Comparison of ENCODE assay signal across 16 cellular contexts in the genomic region with DNA sequence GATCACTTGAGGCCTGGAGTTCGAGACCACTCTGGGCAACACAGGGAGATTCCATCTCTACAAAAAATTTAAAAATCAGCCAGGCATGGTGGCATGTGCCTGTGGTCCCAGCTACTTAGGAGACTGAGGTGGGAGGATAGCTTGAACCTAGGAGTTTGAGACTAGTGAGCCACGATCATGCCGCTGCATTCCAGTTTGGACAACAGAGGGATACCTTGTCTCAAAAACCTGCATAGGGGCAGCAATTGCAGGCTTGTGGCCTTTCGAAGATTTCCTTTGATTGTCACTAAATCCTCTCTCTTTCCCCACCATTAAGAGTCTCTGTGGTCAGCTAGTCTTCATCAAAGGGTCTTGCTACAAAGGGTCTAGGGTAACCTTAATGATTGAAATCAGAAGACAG.
A peak's percentile ranks its signal among the peaks of the same experiment; 100 is the strongest.
DNase-seq lines count a peak whose midpoint lies in the region; ATAC-seq and TF ChIP-seq lines count a peak whose summit lies in the region.
"Had no signal": no experiment of that assay in that cellular context is flagged by ENCODE, and none has a peak within 500 bp of the region (broad histone marks: within the 10 kb centered on the region; RNA-seq: fewer than 3 reads in every experiment).

No MANE protein-coding gene starts in this region.

- TF ChIP-seq CTCF in DND-41 (IDR thresholded peaks at IDR 0.05; ENCODE audit: borderline replicate concordance, extremely low read depth, low read length, poor library complexity, severe bottlenecking) = no peak

- ATAC-seq in DND-41 (ENCODE audit: insufficient read depth, low read depth) (no peak), naive B cell (ENCODE audit: low read depth in 2 of 2) (no peak), GM19467 (IDR thresholded peaks at IDR 0.05; ENCODE audit: unreplicated experiment) (no peak)
- ATAC-seq in activated CD8-positive, alpha-beta T cell treated with anti-CD3 and anti-CD28 coated beads, Interleukin-2, amount 10 ng/mL, durations not matched to agents 7 days and 5 days = no peak

- CTCF ChIA-PET in activated CD8-positive, alpha-beta T cell treated with anti-CD3 and anti-CD28 coated beads, Interleukin-2, amount 10 ng/mL, durations not matched to agents 7 days and 5 days (lab: Charles Lee) = interaction anchor here (1.2 to 2.1 kb wide), 2 partner anchors 31 to 137 kb away, joined by 3 to 5 read pairs; no protein-coding TSS in a partner anchor

- H3K9me3 ChIP-seq in BLaER1 (no peaks in the 10 kb centered on the region), DND-41 (ENCODE audit: insufficient read depth, low read length, severe bottlenecking) (no peaks in the 10 kb centered on the region)
- H3K9me3 ChIP-seq: adrenal gland, prostate gland had no signal

- H3K27ac ChIP-seq in BLaER1 (peak overlapping the region; percentile 88), DND-41 (ENCODE audit: low read length) (peak overlapping the region; percentile 93)
- H3K27ac ChIP-seq: C4-2B had no signal

- no peaks in the 10 kb centered on the region for H3K27me3 Mint-ChIP-seq in activated CD8-positive, alpha-beta T cell treated with anti-CD3 and anti-CD28 coated beads, Interleukin-2, amount 10 ng/mL, durations not matched to agents 7 days and 5 days (ENCODE audit: low read depth)
- H3K27me3 Mint-ChIP-seq in naive B cell = no peaks in the 10 kb centered on the region

- peak overlapping the region; percentile 90 for H3K4me3 Mint-ChIP-seq in activated CD8-positive, alpha-beta T cell treated with anti-CD3 and anti-CD28 coated beads, Interleukin-2, amount 10 ng/mL, durations not matched to agents 7 days and 5 days
- peak overlapping the region; percentile 86 to 98 (median 94) for H3K4me3 Mint-ChIP-seq in naive B cell

- H3K36me3 ChIP-seq in BLaER1 = no peaks in the 10 kb centered on the region
- H3K36me3 ChIP-seq in DND-41 (ENCODE audit: insufficient read depth, low read length) = 0 out of 2 replicates have a peak, but pooled peaks cover 4% of the 10 kb centered on the region
- H3K36me3 ChIP-seq: adrenal gland, prostate gland had no signal

- H3K4me1 ChIP-seq in BLaER1 (peaks cover 79% of the 10 kb centered on the region), DND-41 (ENCODE audit: insufficient read depth, low read length) (peaks cover 92% of the 10 kb centered on the region)
- H3K4me1 ChIP-seq: prostate gland had no signal

- H3K9ac ChIP-seq in BLaER1 = peak overlapping the region; percentile 85
- peak overlapping the region; percentile 64 for H3K9ac ChIP-seq in DND-41 (ENCODE audit: low read depth, low read length)

- H2AFZ ChIP-seq in DND-41 (ENCODE audit: low read depth, low read length) = no peak overlapping the region

- peaks cover 91% of the 10 kb centered on the region for H3K79me2 ChIP-seq in DND-41 (ENCODE audit: insufficient read depth, low read length)

- H3K9me3 Mint-ChIP-seq in activated CD8-positive, alpha-beta T cell treated with anti-CD3 and anti-CD28 coated beads, Interleukin-2, amount 10 ng/mL, durations not matched to agents 7 days and 5 days (ENCODE audit: insufficient read depth) = no peaks in the 10 kb centered on the region
- peaks cover 0 to 3% (median 0%) of the 10 kb centered on the region in 7 donors for H3K9me3 Mint-ChIP-seq in naive B cell

- peaks cover 76% of the 10 kb centered on the region for H3K4me1 Mint-ChIP-seq in activated CD8-positive, alpha-beta T cell treated with anti-CD3 and anti-CD28 coated beads, Interleukin-2, amount 10 ng/mL, durations not matched to agents 7 days and 5 days (ENCODE audit: low read depth)
- H3K4me1 Mint-ChIP-seq in naive B cell = peaks cover 73 to 94% (median 83%) of the 10 kb centered on the region in 3 donors

- H4K20me1 ChIP-seq in BLaER1 (no peaks in the 10 kb centered on the region), DND-41 (ENCODE audit: insufficient read depth, low read length) (no peaks in the 10 kb centered on the region)

- POLR2A ChIA-PET in activated CD8-positive, alpha-beta T cell treated with anti-CD3 and anti-CD28 coated beads, Interleukin-2, amount 10 ng/mL, durations not matched to agents 7 days and 5 days (lab: Charles Lee) = interaction anchor here (0.9 to 1.6 kb wide), 2 partner anchors 11 kb away, joined by 3 to 5 read pairs; no protein-coding TSS in a partner anchor

- H3K27me3 ChIP-seq in BLaER1 = no peaks in the 10 kb centered on the region
- no peaks in the 10 kb centered on the region for H3K27me3 ChIP-seq in DND-41 (ENCODE audit: insufficient read depth, low read length, poor library complexity)
- H3K27me3 ChIP-seq: adrenal gland had no signal

- peak overlapping the region; percentile 98 for H3K4me2 ChIP-seq in BLaER1
- peak overlapping the region; percentile 78 for H3K4me2 ChIP-seq in DND-41 (ENCODE audit: insufficient read depth, low read length)

- DNase-seq in DND-41 (no peak), naive B cell (no peak), GM03348 (ENCODE audit: low spot score) (no peak), kidney tubule cell (ENCODE audit: low spot score) (no peak), NCI-H1417 (lab: John Stamatoyannopoulos, UW) (no peak)
- DNase-seq in activated CD8-positive, alpha-beta T cell treated with anti-CD3 and anti-CD28 coated beads, Interleukin-2, amount 10 ng/mL, durations not matched to agents 7 days and 5 days = peak; percentile 19
- DNase-seq: activated CD4-positive, alpha-beta T cell treated with anti-CD3 and anti-CD28 coated beads, Interleukin-2, amount 50 U/mL, for 1 hour; adrenal gland; NCI-H1694 treated with DMSO at 0.1 percent for 48 hours; NCI-H82; SHP77 treated with DMSO at 0.1 percent for 48 hours had no signal

- peak overlapping the region; percentile 70 for H3K4me3 ChIP-seq in BLaER1
- peak overlapping the region in 1 of 2 experiments; percentile 66; a peak in 2 of 4 replicates for H3K4me3 ChIP-seq in DND-41 (ENCODE audit: low read depth in 1 of 2, low read length in 2 of 2)
- H3K4me3 ChIP-seq: adrenal gland, coronary artery, prostate gland had no signal

- peaks cover 40% of the 10 kb centered on the region for H3K36me3 Mint-ChIP-seq in activated CD8-positive, alpha-beta T cell treated with anti-CD3 and anti-CD28 coated beads, Interleukin-2, amount 10 ng/mL, durations not matched to agents 7 days and 5 days (ENCODE audit: low read depth)
- H3K36me3 Mint-ChIP-seq in naive B cell = peaks cover 15 to 16% of the 10 kb centered on the region in 2 donors

- peak overlapping the region; percentile 91 for H3K27ac Mint-ChIP-seq in activated CD8-positive, alpha-beta T cell treated with anti-CD3 and anti-CD28 coated beads, Interleukin-2, amount 10 ng/mL, durations not matched to agents 7 days and 5 days
- H3K27ac Mint-ChIP-seq in naive B cell = peak overlapping the region in 4 of 6 donors; percentile 85 to 97 (median 92)
